Comparison of ENCODE assay signal across 31 cellular contexts in genomic region chr10:20971901-20972300, GRCh38.
DNase-seq lines count a peak whose midpoint lies in the region; ATAC-seq, FAIRE-seq and TF ChIP-seq lines count a peak whose summit lies in the region.
"Had no signal": no experiment of that assay in that cellular context is flagged by ENCODE, and none has a peak within 500 bp of the region (broad histone marks: within the 10 kb centered on the region; RNA-seq: fewer than 3 reads in every experiment).

No MANE protein-coding gene starts in this region.

- H3K9me2 ChIP-seq in MM.1S (replicated peaks; ENCODE audit: insufficient read depth, low read length), result no peaks in the 10 kb centered on the region

- H3K18ac ChIP-seq in mesenchymal stem cell (ENCODE audit: low read depth in 1 of 2, low read length in 2 of 2), result no peak overlapping the region

- H3K9ac ChIP-seq in MM.1S (ENCODE audit: low read length), result peak overlapping the region; percentile 16; the same call in 1 of the 2 replicates
- H3K9ac ChIP-seq in endothelial cell of umbilical vein (replicated peaks; ENCODE audit: extremely low read depth, insufficient read depth, low read length), result no peak overlapping the region
- no peak overlapping the region for H3K9ac ChIP-seq in mesenchymal stem cell (ENCODE audit: low read length)

- H3K27me3 ChIP-seq in MM.1S (replicated peaks; ENCODE audit: insufficient read depth, low read length) (no peaks in the 10 kb centered on the region), endothelial cell of umbilical vein (ENCODE audit: control insufficient read depth in 2 of 2, insufficient read depth in 2 of 2, low read length in 2 of 2) (no peaks in the 10 kb centered on the region), mesenchymal stem cell (ENCODE audit: control insufficient read depth in 1 of 2, insufficient read depth in 1 of 2, low read length in 2 of 2) (no peaks in the 10 kb centered on the region)
- H3K27me3 ChIP-seq: BE2C, sigmoid colon, stomach, vagina had no signal

- H2AK5ac ChIP-seq in mesenchymal stem cell (ENCODE audit: low read length, severe bottlenecking), result no peak overlapping the region

- ATAC-seq in GM18517 (IDR thresholded peaks at IDR 0.05; ENCODE audit: unreplicated experiment), result peak; percentile 28
- no peak for ATAC-seq in HG03520 (IDR thresholded peaks at IDR 0.05; ENCODE audit: unreplicated experiment)
- ATAC-seq: activated CD8-positive, alpha-beta T cell treated with anti-CD3 and anti-CD28 coated beads, Interleukin-2, amount 10 ng/mL, durations not matched to agents 7 days and 5 days; GM23338 had no signal

- intact Hi-C loops in endothelial cell of umbilical vein (cut with micrococcal nuclease), result no loop called here
- intact Hi-C loops in activated CD4-positive, alpha-beta memory T cell treated with anti-CD3 and anti-CD28 coated beads for 36 hours (cut with micrococcal nuclease), result no loop called here

- no peak overlapping the region for H2BK15ac ChIP-seq in mesenchymal stem cell (ENCODE audit: low read depth, poor library complexity, severe bottlenecking)

- POLR2A ChIA-PET in endothelial cell of umbilical vein (lab: Charles Lee), result no interaction called here
- POLR2A ChIA-PET in activated CD4-positive, alpha-beta memory T cell treated with anti-CD3 and anti-CD28 coated beads for 36 hours (lab: Charles Lee), result no interaction called here

- H3K36me3 Mint-ChIP-seq in activated CD4-positive, alpha-beta memory T cell treated with anti-CD3 and anti-CD28 coated beads for 36 hours, result no peaks in the 10 kb centered on the region
- H3K36me3 Mint-ChIP-seq: activated naive CD4-positive, alpha-beta T cell treated with anti-CD3 and anti-CD28 coated beads, Interleukin-2, amount 50 U/mL, for 24 hours; CD8-positive, alpha-beta memory T cell had no signal

- peak; percentile 19 for DNase-seq in MM.1S
- no peak for DNase-seq in endothelial cell of umbilical vein (ENCODE audit: low read depth, low spot score)
- peak; percentile 36 for DNase-seq in mesenchymal stem cell
- no peak for DNase-seq in activated CD4-positive, alpha-beta memory T cell treated with anti-CD3 and anti-CD28 coated beads for 36 hours
- no peak for DNase-seq in DMS153 treated with DMSO at 0.1 percent for 48 hours (lab: John Stamatoyannopoulos, UW; ENCODE audit: unreplicated experiment)
- no peak for DNase-seq in T-helper 2 cell
- DNase-seq: activated CD4-positive, CD25-positive, alpha-beta regulatory T cell treated with anti-CD3 and anti-CD28 coated beads, Interleukin-2, amount 50 U/mL, for 72 hours; activated CD8-positive, alpha-beta T cell treated with anti-CD3 and anti-CD28 coated beads, Interleukin-2, amount 10 ng/mL, durations not matched to agents 7 days and 5 days; anterior cingulate cortex; BE2C; CD8-positive, alpha-beta memory T cell; effector CD4-positive, alpha-beta T cell; islet precursor cell; left ventricle myocardium inferior; NCI-H1436 treated with DMSO at 0.1 percent for 48 hours; NCI-H2081 treated with DMSO at 0.1 percent for 48 hours; NCI-H2227 treated with DMSO at 0.1 percent for 48 hours; NCI-H69; SHP77 treated with DMSO at 0.1 percent for 48 hours; sigmoid colon; stimulated activated CD4-positive, alpha-beta T cell treated with anti-CD3 and anti-CD28 coated beads, Interleukin-4, amount 100 ng/mL, for 1 hour; stomach had no signal

- H2AFZ ChIP-seq in MM.1S (ENCODE audit: low read length) (0 out of 2 replicates have a peak overlapping the region, but pooled peaks have one; percentile 49), endothelial cell of umbilical vein (ENCODE audit: low read depth, low read length) (peak overlapping the region; percentile 86), mesenchymal stem cell (ENCODE audit: low read depth, low read length) (no peak overlapping the region)
- H2AFZ ChIP-seq: GM23338 had no signal

- no CpG with 5 or more reads among the region's 3 CpGs for WGBS in mesenchymal stem cell

- no peaks in the 10 kb centered on the region for H3K36me3 ChIP-seq in MM.1S (replicated peaks; ENCODE audit: insufficient read depth, low read length)
- no peaks in the 10 kb centered on the region for H3K36me3 ChIP-seq in endothelial cell of umbilical vein (ENCODE audit: control insufficient read depth in 2 of 2, extremely low read depth in 1 of 2, insufficient read depth in 2 of 2, low read length in 2 of 2)
- H3K36me3 ChIP-seq in mesenchymal stem cell (ENCODE audit: control insufficient read depth in 1 of 2, insufficient read depth in 2 of 2, low read depth in 1 of 2, low read length in 2 of 2), result no peaks in the 10 kb centered on the region
- H3K36me3 ChIP-seq: BE2C, left ventricle myocardium inferior, sigmoid colon, stomach, vagina had no signal

- CTCF ChIA-PET in endothelial cell of umbilical vein (lab: Charles Lee), result interaction anchor here (1.1 kb wide), 1 partner anchor 19 kb away, joined by 3 read pairs; no protein-coding TSS in a partner anchor
- CTCF ChIA-PET in activated CD4-positive, alpha-beta memory T cell treated with anti-CD3 and anti-CD28 coated beads for 36 hours (lab: Charles Lee), result no interaction called here

- no peaks in the 10 kb centered on the region for H3K9me1 ChIP-seq in endothelial cell of umbilical vein (replicated peaks; ENCODE audit: control insufficient read depth, extremely low read depth, insufficient read depth, low read length)

- H4K20me1 ChIP-seq in MM.1S (ENCODE audit: insufficient read depth, low read length) (no peaks in the 10 kb centered on the region), endothelial cell of umbilical vein (replicated peaks; ENCODE audit: control insufficient read depth, extremely low read depth, insufficient read depth, low read length) (no peaks in the 10 kb centered on the region)

- H2BK5ac ChIP-seq in mesenchymal stem cell (ENCODE audit: low read depth, low read length, poor library complexity, severe bottlenecking), result no peak overlapping the region

- no peaks in the 10 kb centered on the region for H3K27me3 Mint-ChIP-seq in activated CD4-positive, alpha-beta memory T cell treated with anti-CD3 and anti-CD28 coated beads for 36 hours
- H3K27me3 Mint-ChIP-seq: activated naive CD4-positive, alpha-beta T cell treated with anti-CD3 and anti-CD28 coated beads, Interleukin-2, amount 50 U/mL, for 24 hours; CD8-positive, alpha-beta memory T cell had no signal

- H4K91ac ChIP-seq in mesenchymal stem cell (ENCODE audit: low read length), result no peak overlapping the region

- H3K14ac ChIP-seq in mesenchymal stem cell (ENCODE audit: low read length in 2 of 2), result no peak overlapping the region

- dilution Hi-C loops in endothelial cell of umbilical vein (cut with MboI; ENCODE audit: extremely low pct_ligation_motif_present, low sequenced_read_pairs), result no loop called here

- H2BK12ac ChIP-seq in mesenchymal stem cell (ENCODE audit: low read length in 2 of 2), result no peak overlapping the region

- H4K8ac ChIP-seq in mesenchymal stem cell (ENCODE audit: low read length), result no peak overlapping the region

- no TSS peak for BruUV-seq in endothelial cell of umbilical vein (replicated peaks; lab: Mats Ljungman, UMichigan)

- H3K4me3 ChIP-seq in MM.1S (ENCODE audit: low read length), result no peak overlapping the region; the same call in 1 of the 2 replicates
- peak overlapping the region in 1 of 3 experiments; percentile 7 for H3K4me3 ChIP-seq in endothelial cell of umbilical vein (replicated peaks in 1 of 3; ENCODE audit: insufficient read depth in 1 of 3, low read depth in 1 of 3, low read length in 3 of 3)
- H3K4me3 ChIP-seq in mesenchymal stem cell (ENCODE audit: insufficient read depth in 1 of 2, low read depth in 1 of 2, low read length in 2 of 2), result no peak overlapping the region
- H3K4me3 ChIP-seq: GM23338, left ventricle myocardium inferior, sigmoid colon, stomach, vagina had no signal

- H3K4me2 ChIP-seq in MM.1S (ENCODE audit: low read depth, low read length) (peak overlapping the region; percentile 47), endothelial cell of umbilical vein (ENCODE audit: insufficient read depth, low read length) (peak overlapping the region; percentile 64), mesenchymal stem cell (ENCODE audit: low read length, poor library complexity, severe bottlenecking) (no peak overlapping the region)
- H3K4me2 ChIP-seq: GM23338 had no signal

- H3K23ac ChIP-seq in mesenchymal stem cell (ENCODE audit: low read length in 2 of 2), result no peak overlapping the region

- H3K4me1 ChIP-seq in MM.1S (ENCODE audit: low read length) (peaks cover 31% of the 10 kb centered on the region), endothelial cell of umbilical vein (ENCODE audit: control insufficient read depth, extremely low read depth, insufficient read depth, low read length) (peaks cover 6% of the 10 kb centered on the region), mesenchymal stem cell (ENCODE audit: control insufficient read depth, insufficient read depth, low read depth, low read length) (peaks cover 1% of the 10 kb centered on the region)
- H3K4me1 ChIP-seq: BE2C, left ventricle myocardium inferior, sigmoid colon, vagina had no signal

- no peaks in the 10 kb centered on the region for H3K9me3 Mint-ChIP-seq in activated CD4-positive, alpha-beta memory T cell treated with anti-CD3 and anti-CD28 coated beads for 36 hours
- H3K9me3 Mint-ChIP-seq: activated naive CD4-positive, alpha-beta T cell treated with anti-CD3 and anti-CD28 coated beads, Interleukin-2, amount 50 U/mL, for 24 hours; activated T-helper 2 cell treated with anti-CD3 and anti-CD28 coated beads, Interferon-gamma antibody, Interleukin-2, Interleukin-4, amounts not matched to agents 10 μg/mL and 5 μg/mL and 100 μg/mL, durations not matched to agents 14 hours and 24 hours and 36 hours; CD8-positive, alpha-beta memory T cell; GM23338 had no signal

- no peak for FAIRE-seq in endothelial cell of umbilical vein (lab: Jason Lieb, UNC)
- FAIRE-seq: colon, GM12892, RCC 7860 had no signal

- no peak overlapping the region for H3K4me3 Mint-ChIP-seq in activated CD4-positive, alpha-beta memory T cell treated with anti-CD3 and anti-CD28 coated beads for 36 hours
- H3K4me3 Mint-ChIP-seq: activated CD8-positive, alpha-beta T cell treated with anti-CD3 and anti-CD28 coated beads, Interleukin-2, amount 10 ng/mL, durations not matched to agents 7 days and 5 days; activated naive CD4-positive, alpha-beta T cell treated with anti-CD3 and anti-CD28 coated beads, Interleukin-2, amount 50 U/mL, for 24 hours; CD8-positive, alpha-beta memory T cell; GM23338 had no signal

- H3F3A ChIP-seq in MM.1S (ENCODE audit: insufficient read depth, low read length), result peaks cover 25% of the 10 kb centered on the region

- no peak overlapping the region for H3K4ac ChIP-seq in mesenchymal stem cell (ENCODE audit: low read depth in 1 of 2, low read length in 2 of 2)

- peak overlapping the region; percentile 30; the same call in 1 of the 2 replicates for H3K27ac ChIP-seq in MM.1S (ENCODE audit: low read length)
- H3K27ac ChIP-seq in endothelial cell of umbilical vein (ENCODE audit: insufficient read depth, low read depth, low read length), result no peak overlapping the region
- H3K27ac ChIP-seq in mesenchymal stem cell (ENCODE audit: low read length, poor library complexity, severe bottlenecking), result no peak overlapping the region
- H3K27ac ChIP-seq: left ventricle myocardium inferior, sigmoid colon, stomach, vagina had no signal

- TF ChIP-seq CTCF in MM.1S (IDR thresholded peaks at IDR 0.05; ENCODE audit: low read length) (no peak), endothelial cell of umbilical vein (IDR thresholded peaks at IDR 0.05; ENCODE audit: extremely low read depth in 1 of 2, insufficient read depth in 1 of 2, low read depth in 1 of 2, low read length in 2 of 2) (no peak)

- H3K27ac Mint-ChIP-seq in activated CD4-positive, alpha-beta memory T cell treated with anti-CD3 and anti-CD28 coated beads for 36 hours, result no peak overlapping the region
- H3K27ac Mint-ChIP-seq: activated CD8-positive, alpha-beta T cell treated with anti-CD3 and anti-CD28 coated beads, Interleukin-2, amount 10 ng/mL, durations not matched to agents 7 days and 5 days; activated naive CD4-positive, alpha-beta T cell treated with anti-CD3 and anti-CD28 coated beads, Interleukin-2, amount 50 U/mL, for 24 hours; activated T-helper 2 cell treated with anti-CD3 and anti-CD28 coated beads, Interferon-gamma antibody, Interleukin-2, Interleukin-4, amounts not matched to agents 10 μg/mL and 5 μg/mL and 100 μg/mL, durations not matched to agents 14 hours and 24 hours and 36 hours; CD8-positive, alpha-beta memory T cell; GM23338 had no signal

- H3K79me1 ChIP-seq in mesenchymal stem cell (replicated peaks; ENCODE audit: low read length, poor library complexity, severe bottlenecking), result no peaks in the 10 kb centered on the region

- no peak for TF ChIP-seq POLR2A in endothelial cell of umbilical vein (IDR thresholded peaks at IDR 0.05; ENCODE audit: low read depth, low read length)

- H3K9me3 ChIP-seq in MM.1S (replicated peaks; ENCODE audit: insufficient read depth, low read length), result no peaks in the 10 kb centered on the region
- no peaks in the 10 kb centered on the region for H3K9me3 ChIP-seq in endothelial cell of umbilical vein (replicated peaks; ENCODE audit: control insufficient read depth, insufficient read depth, low read length)
- H3K9me3 ChIP-seq in mesenchymal stem cell (ENCODE audit: control insufficient read depth, low read length), result no peaks in the 10 kb centered on the region
- H3K9me3 ChIP-seq: BE2C, left ventricle myocardium inferior, sigmoid colon, stomach, vagina had no signal

- H3K79me2 ChIP-seq in MM.1S (ENCODE audit: low read length) (no peaks in the 10 kb centered on the region), endothelial cell of umbilical vein (ENCODE audit: control insufficient read depth, insufficient read depth, low read length) (no peaks in the 10 kb centered on the region)

- no peak overlapping the region for H2BK120ac ChIP-seq in mesenchymal stem cell (ENCODE audit: low read depth, low read length)

- no peaks in the 10 kb centered on the region for H3K4me1 Mint-ChIP-seq in activated CD4-positive, alpha-beta memory T cell treated with anti-CD3 and anti-CD28 coated beads for 36 hours (ENCODE audit: low read depth)
- H3K4me1 Mint-ChIP-seq: activated naive CD4-positive, alpha-beta T cell treated with anti-CD3 and anti-CD28 coated beads, Interleukin-2, amount 50 U/mL, for 24 hours; CD8-positive, alpha-beta memory T cell; GM23338 had no signal

Comparison
In these comparisons a context has a peak if more than half of its experiments do, and no peak if none do; other contexts are left out.
1. DNase-seq: peak in MM.1S (single experiment) and mesenchymal stem cell (single experiment); none in endothelial cell of umbilical vein (single experiment), activated CD4-positive, alpha-beta memory T cell treated with anti-CD3 and anti-CD28 coated beads for 36 hours (single experiment), DMS153 treated with DMSO at 0.1 percent for 48 hours (single experiment) and T-helper 2 cell (0 of 5).